30 cellular contexts compared by ENCODE assay signal in the genomic region with DNA sequence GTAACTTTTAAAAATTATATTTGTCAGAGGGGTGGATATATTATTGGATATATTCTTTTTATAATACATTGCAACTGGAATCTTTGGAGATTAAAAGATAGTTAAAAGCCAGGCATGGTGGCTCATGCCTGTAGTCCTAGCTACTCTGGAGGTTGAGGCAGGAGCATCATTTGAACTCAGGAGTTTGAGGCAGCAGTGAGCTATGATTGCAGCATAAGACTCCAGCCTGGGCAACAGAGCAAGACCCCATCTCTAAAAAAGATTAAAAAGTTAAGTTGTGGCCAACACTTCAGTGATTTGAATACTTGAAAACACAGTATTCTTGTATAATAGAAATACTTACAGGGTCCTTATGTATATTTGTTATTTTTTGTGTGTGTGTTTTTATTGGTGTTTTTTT. TPM values are rescaled to one million over a fixed set of nuclear protein-coding genes. Genes with fewer than 3 reads are reported as not detected.
"Had no signal": no experiment of that assay in that cellular context is flagged by ENCODE, and none has a peak within 500 bp of the region (broad histone marks: within the 10 kb centered on the region; RNA-seq: fewer than 3 reads in every experiment).

No MANE protein-coding gene starts in this region.

- H3K4me2 ChIP-seq: hepatocyte had no signal

- H3K4me1 ChIP-seq: prostate gland, uterus had no signal

- DNase-seq: islet precursor cell; left ventricle myocardium inferior; mesendoderm; naive B cell; nucleus accumbens; pancreas; posterior cingulate gyrus; retina; right cardiac atrium; sigmoid colon; small intestine; spleen; stimulated activated CD4-positive, alpha-beta T cell treated with anti-CD3 and anti-CD28 coated beads, Interleukin-4, amount 100 ng/mL, for 24 hours; stimulated activated CD8-positive, alpha-beta memory T cell treated with anti-CD3 and anti-CD28 coated beads, Interleukin-4, amount 100 ng/mL, for 48 hours; stimulated activated naive CD4-positive, alpha-beta T cell treated with Interleukin-2 at 50 U/mL for 16 hours; stimulated activated naive CD8-positive, alpha-beta T cell treated with anti-CD3 and anti-CD28 coated beads, Interleukin-15, amount 100 ng/mL, for 72 hours; substantia nigra; uterus had no signal

- H3K27me3 ChIP-seq: hepatocyte, pancreas, sigmoid colon, spleen, tibial nerve, uterus had no signal

- H3K9me3 ChIP-seq: left ventricle myocardium inferior, pancreas, prostate gland, sigmoid colon, spleen, tibial nerve, uterus had no signal

- FAIRE-seq: pancreas, small intestine had no signal

- H3K4me3 Mint-ChIP-seq: mesothelial cell of epicardium; naive B cell; nephron; neural crest cell; stimulated activated memory B cell treated with anti-CD40 and anti-IgM and Interleukin-4, amounts not matched to agents 10 μg/mL and 1 μg/mL and 100 μg/mL, for 72 hours; stimulated activated naive CD8-positive, alpha-beta T cell treated with anti-CD3 and anti-CD28 coated beads, Interleukin-15, amount 100 ng/mL, for 72 hours; type B pancreatic cell had no signal

- H3K27me3 Mint-ChIP-seq: naive B cell; stimulated activated memory B cell treated with anti-CD40 and anti-IgM and Interleukin-4, amounts not matched to agents 10 μg/mL and 1 μg/mL and 100 μg/mL, for 72 hours; stimulated activated naive CD8-positive, alpha-beta T cell treated with anti-CD3 and anti-CD28 coated beads, Interleukin-15, amount 100 ng/mL, for 72 hours; type B pancreatic cell had no signal

- ATAC-seq: pancreas; right cardiac atrium; stimulated activated memory B cell treated with anti-CD40 and anti-IgM and Interleukin-4, amounts not matched to agents 10 μg/mL and 1 μg/mL and 100 μg/mL, for 72 hours; stimulated activated naive CD8-positive, alpha-beta T cell treated with anti-CD3 and anti-CD28 coated beads, Interleukin-15, amount 100 ng/mL, for 72 hours had no signal

- H3K9me3 Mint-ChIP-seq: mesothelial cell of epicardium; naive B cell; nephron; neural crest cell; stimulated activated memory B cell treated with anti-CD40 and anti-IgM and Interleukin-4, amounts not matched to agents 10 μg/mL and 1 μg/mL and 100 μg/mL, for 72 hours; stimulated activated naive CD8-positive, alpha-beta T cell treated with anti-CD3 and anti-CD28 coated beads, Interleukin-15, amount 100 ng/mL, for 72 hours; type B pancreatic cell had no signal

- H3K36me3 ChIP-seq: uterus had no signal

- H3K4me3 ChIP-seq: hepatocyte, left ventricle myocardium inferior, lung, pancreas, prostate gland, sigmoid colon, spleen, tibial nerve, uterus had no signal

- H3K27ac ChIP-seq: hepatocyte, left ventricle myocardium inferior, pancreas, spleen, tibial nerve, uterus had no signal

- H3K27ac Mint-ChIP-seq: mesothelial cell of epicardium; nephron; stimulated activated memory B cell treated with anti-CD40 and anti-IgM and Interleukin-4, amounts not matched to agents 10 μg/mL and 1 μg/mL and 100 μg/mL, for 72 hours; type B pancreatic cell had no signal

- H2AFZ ChIP-seq: hepatocyte had no signal

RNA-seq across cellular contexts. Expression of a gene that starts 23.8 kb away (rescaled TPM):
- total RNA-seq: kidney epithelial cell, left ventricle myocardium inferior, lower leg skin, temporal lobe had no signal
- polyA plus RNA-seq: hepatocyte, right cardiac atrium had no signal
